Comparison of ENCODE assay signal across 8 cellular contexts in genomic region chr11:27201454-27202302, GRCh38.
DNase-seq lines count a peak whose midpoint lies in the region; ATAC-seq and TF ChIP-seq lines count a peak whose summit lies in the region.

No MANE protein-coding gene starts in this region.

- H3K9me3 ChIP-seq in BE2C (no peaks in the 10 kb centered on the region), tibial nerve (no peaks in the 10 kb centered on the region)

- WGBS in tibial nerve, 2 donors: 17% methylated on average over 10 of the region's 10 CpGs

- TF ChIP-seq POLR2A in tibial nerve (IDR thresholded peaks at IDR 0.05): no peak

- H3K36me3 ChIP-seq in BE2C: no peaks in the 10 kb centered on the region
- no peaks in the 10 kb centered on the region for H3K36me3 ChIP-seq in tibial nerve

- H3K4me1 ChIP-seq in BE2C (peaks cover 16% of the 10 kb centered on the region), tibial nerve (peaks cover 0 to 44% (median 8%) of the 10 kb centered on the region in 4 donors)

- ATAC-seq in activated CD4-positive, CD25-positive, alpha-beta regulatory T cell treated with anti-CD3 and anti-CD28 coated beads, Interleukin-2, amount 50 U/mL, for 24 hours: no peak

- peak in 1 of 2 donors; percentile 21 for TF ChIP-seq EP300 in tibial nerve (IDR thresholded peaks at IDR 0.05)

- H3K27me3 ChIP-seq in BE2C: no peaks in the 10 kb centered on the region
- no peaks in the 10 kb centered on the region for H3K27me3 ChIP-seq in tibial nerve

- H3K4me3 ChIP-seq in BE2C (ENCODE audit: low read depth, low read length) (no peak overlapping the region), tibial nerve (no peak overlapping the region)

- TF ChIP-seq CTCF in BE2C (IDR thresholded peaks at IDR 0.05; ENCODE audit: low read depth, low read length) (no peak), tibial nerve (IDR thresholded peaks at IDR 0.05) (no peak), GM10266 (IDR thresholded peaks at IDR 0.05; ENCODE audit: control insufficient read depth, insufficient read depth, low read depth, missing control alignments) (no peak)

- H3K27ac ChIP-seq in tibial nerve: peak overlapping the region; percentile 0 to 71 (median 52)

- peak; percentile 74 for DNase-seq in BE2C
- DNase-seq in NCI-H1105 treated with DMSO at 0.1 percent for 48 hours (lab: John Stamatoyannopoulos, UW): peak; percentile 91
- DNase-seq in SW480 (ENCODE audit: low spot score): peak; percentile 92
- DNase-seq in islet precursor cell: peak; percentile 92
- peak; percentile 77 to 79 for DNase-seq in tibial nerve (ENCODE audit: low spot score in 2 of 2)
- no peak for DNase-seq in HPDE6-E6E7 (ENCODE audit: extremely low spot score)
- DNase-seq in GM10266 (ENCODE audit: extremely low spot score): no peak

Comparison
In these comparisons a context has a peak if more than half of its experiments do, and no peak if none do; other contexts are left out.
1. DNase-seq: peak in BE2C (single experiment), NCI-H1105 treated with DMSO at 0.1 percent for 48 hours (single experiment), SW480 (single experiment), islet precursor cell (single experiment) and tibial nerve (2 of 2); none in HPDE6-E6E7 (single experiment) and GM10266 (single experiment).